ENCODE assay signal across 9 cellular contexts in the genomic region with DNA sequence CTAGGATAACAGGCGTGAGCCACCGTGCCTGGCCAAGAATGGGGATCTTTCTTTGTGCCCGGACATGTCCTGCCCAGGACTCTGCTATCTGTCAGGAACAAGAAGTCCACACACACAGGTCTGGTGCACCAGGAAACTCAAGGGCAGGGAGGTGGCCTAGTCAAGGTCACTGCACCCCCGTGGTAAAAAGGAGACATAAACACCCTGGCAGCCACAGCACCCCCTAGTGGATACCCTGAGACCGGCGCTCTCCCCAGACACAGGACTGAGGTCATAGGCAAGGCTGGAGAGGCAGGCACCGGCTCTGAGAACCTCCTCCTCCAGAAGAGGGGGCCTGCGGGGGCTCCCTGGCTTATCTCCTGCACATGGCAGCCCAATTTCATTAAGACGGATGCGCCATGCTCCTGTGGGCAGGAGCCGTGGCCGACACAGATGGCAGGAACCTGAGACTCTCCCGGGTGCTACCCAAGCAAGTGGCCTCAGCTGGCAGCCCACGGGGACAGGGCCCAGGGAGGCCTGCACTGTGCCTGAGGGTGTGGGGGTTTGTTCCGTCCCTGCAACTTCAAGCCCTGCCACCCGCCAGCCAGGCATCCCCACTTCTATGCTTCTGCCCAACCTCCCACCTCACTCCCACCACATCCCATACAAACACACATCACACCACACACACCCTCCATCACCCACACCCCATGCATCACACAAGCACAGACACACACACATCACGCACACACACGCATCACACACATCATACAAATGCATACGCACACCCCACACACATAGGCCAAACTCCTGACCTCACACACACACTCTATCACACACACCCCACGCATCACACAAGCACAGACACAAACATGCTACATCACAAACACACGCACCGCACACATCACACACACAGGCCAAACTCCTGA. TPM values are rescaled to one million over a fixed set of nuclear protein-coding genes. Genes with fewer than 3 reads are reported as not detected.
DNase-seq lines count a peak whose midpoint lies in the region; ATAC-seq, FAIRE-seq and TF ChIP-seq lines count a peak whose summit lies in the region.
"Had no signal": no experiment of that assay in that cellular context is flagged by ENCODE, and none has a peak within 500 bp of the region (broad histone marks: within the 10 kb centered on the region; RNA-seq: fewer than 3 reads in every experiment).

No MANE protein-coding gene starts in this region.

- no peak overlapping the region for H3K4me3 Mint-ChIP-seq in CD4-positive, alpha-beta memory T cell

- H3K4me1 Mint-ChIP-seq in CD4-positive, alpha-beta memory T cell, result peaks cover 8 to 13% (median 9%) of the 10 kb centered on the region in 4 donors

- peak overlapping the region in 2 of 7 donors; percentile 35 to 70 for H3K27ac Mint-ChIP-seq in CD4-positive, alpha-beta memory T cell

- intact Hi-C loops in CD4-positive, alpha-beta memory T cell (cut with micrococcal nuclease), result no loop called here

- POLR2A ChIA-PET in CD4-positive, alpha-beta memory T cell (lab: Charles Lee; ENCODE audit: partially characterized antibody), result interaction anchor here (1.4 kb wide), 1 partner anchor 146 kb away, joined by 3 read pairs; no protein-coding TSS in a partner anchor

- no peaks in the 10 kb centered on the region for H3K36me3 Mint-ChIP-seq in CD4-positive, alpha-beta memory T cell

- H3K4me3 ChIP-seq in CD4-positive, alpha-beta memory T cell (ENCODE audit: low read length in 2 of 2), result no peak overlapping the region
- no peak overlapping the region for H3K4me3 ChIP-seq in HL-60 (replicated peaks; ENCODE audit: insufficient read depth, low read length)
- H3K4me3 ChIP-seq in small intestine (ENCODE audit: low read depth in 1 of 2, low read length in 2 of 2), result no peak overlapping the region
- H3K4me3 ChIP-seq: skin epidermis had no signal

- no peaks in the 10 kb centered on the region for H3K4me1 ChIP-seq in CD4-positive, alpha-beta memory T cell (ENCODE audit: insufficient read depth, low read length)
- H3K4me1 ChIP-seq in small intestine (ENCODE audit: control insufficient read depth in 2 of 2, insufficient read depth in 1 of 2, low read depth in 1 of 2, low read length in 1 of 2), result no peaks in the 10 kb centered on the region

- H3K27me3 ChIP-seq in CD4-positive, alpha-beta memory T cell (ENCODE audit: insufficient read depth, low read length), result no peaks in the 10 kb centered on the region
- H3K27me3 ChIP-seq in HL-60 (ENCODE audit: insufficient read depth, poor library complexity, severe bottlenecking) (no peaks in the 10 kb centered on the region), small intestine (ENCODE audit: control insufficient read depth in 2 of 2, insufficient read depth in 2 of 2, low read length in 2 of 2) (no peaks in the 10 kb centered on the region)

- no peak overlapping the region for H3K27ac ChIP-seq in CD4-positive, alpha-beta memory T cell (ENCODE audit: low read depth, low read length)
- H3K27ac ChIP-seq in HL-60 (replicated peaks), result no peak overlapping the region
- H3K27ac ChIP-seq in small intestine (ENCODE audit: low read depth in 1 of 2, low read length in 1 of 2), result no peak overlapping the region
- H3K27ac ChIP-seq: skin epidermis had no signal

- FAIRE-seq in small intestine (lab: Jason Lieb, UNC), result no peak

- H3K27me3 Mint-ChIP-seq in CD4-positive, alpha-beta memory T cell, result no peaks in the 10 kb centered on the region

- H3K36me3 ChIP-seq in CD4-positive, alpha-beta memory T cell (ENCODE audit: insufficient read depth, low read length), result no peaks in the 10 kb centered on the region
- H3K36me3 ChIP-seq in small intestine (ENCODE audit: control insufficient read depth in 2 of 2, insufficient read depth in 2 of 2, low read length in 2 of 2), result no peaks in the 10 kb centered on the region

- WGBS in small intestine, 3 donors, result 70 to 77% (median 74%) methylated on average over 20 to 22 of the region's 22 CpGs

- peak; percentile 52 to 59 (median 56) for DNase-seq in CD4-positive, alpha-beta memory T cell
- DNase-seq in HL-60 (ENCODE audit: low read depth in 1 of 2, low spot score in 1 of 2) (peak; percentile 56 to 70), RPMI7951 (ENCODE audit: low read depth) (peak; percentile 10), germinal center (ENCODE audit: low spot score) (peak; percentile 79), small intestine (peak; percentile 55)
- DNase-seq in activated T-helper 1 cell treated with anti-CD3 and anti-CD28 coated beads, Interleukin-2, amount 50 U/mL, for 16 hours (ENCODE audit: low read depth in 1 of 2, low spot score in 1 of 2), result peak; percentile 24 to 30

- CTCF ChIA-PET in CD4-positive, alpha-beta memory T cell (lab: Charles Lee; ENCODE audit: partially characterized antibody), result interaction anchor here (0.8 to 7.7 kb wide), 4 partner anchors 27 to 309 kb away, joined by 3 to 114 read pairs (median 3); no protein-coding TSS in a partner anchor

- no peak for ATAC-seq in GM21619 (IDR thresholded peaks at IDR 0.05; ENCODE audit: unreplicated experiment)
- no peak for ATAC-seq in GM21737 (IDR thresholded peaks at IDR 0.05; ENCODE audit: unreplicated experiment)

- peak; percentile 91 for TF ChIP-seq CTCF in HL-60 (IDR thresholded peaks at IDR 0.05; ENCODE audit: insufficient read depth, low read length)

- no peaks in the 10 kb centered on the region for H3K9me3 ChIP-seq in CD4-positive, alpha-beta memory T cell (ENCODE audit: control insufficient read depth in 1 of 2, low read length in 2 of 2)
- H3K9me3 ChIP-seq in small intestine (ENCODE audit: control insufficient read depth, low read depth), result no peaks in the 10 kb centered on the region

- H3K9me3 Mint-ChIP-seq in CD4-positive, alpha-beta memory T cell, result no peaks in the 10 kb centered on the region

RNA-seq across cellular contexts. Expression of a gene that starts 19.6 kb away (rescaled TPM):
- 1 to 10 TPM; 8.1 to 8.7 TPM for total RNA-seq in CD4-positive, alpha-beta memory T cell
- polyA plus RNA-seq in CD4-positive, alpha-beta memory T cell, result 1 to 10 TPM; 5.0 to 6.5 TPM
- 36.7 and 43.3 TPM in 2 replicates for total RNA-seq in RPMI7951 (2014; rRNA removed; shearing (Covaris generic))
- polyA plus RNA-seq in small intestine, result 100 to 1,000 TPM in 1 of 3 donors, 10 to 100 TPM in 2; 13.1 to 137 (median 13.2) TPM

RNA-seq across cellular contexts. Expression of a gene that starts 39.7 kb away (rescaled TPM):
- total RNA-seq in CD4-positive, alpha-beta memory T cell, result 100 to 1,000 TPM in 1 of 2 experiments, 10 to 100 TPM in 1; 97.4 to 106 TPM
- polyA plus RNA-seq in CD4-positive, alpha-beta memory T cell, result 10 to 100 TPM; 37.1 to 98.8 TPM
- 306 and 321 TPM in 2 replicates for total RNA-seq in RPMI7951 (2014; rRNA removed; shearing (Covaris generic))
- polyA plus RNA-seq in small intestine, result 10 to 100 TPM; 38.6 to 73.9 (median 43.6) TPM

Comparison
In these comparisons a context has a peak if more than half of its experiments do, and no peak if none do; other contexts are left out.
1. DNase-seq: peak in every context shown above with its lines; median percentile 79 in germinal center; 63 in HL-60; 56 in CD4-positive, alpha-beta memory T cell; 55 in small intestine; 27 in activated T-helper 1 cell treated with anti-CD3 and anti-CD28 coated beads, Interleukin-2, amount 50 U/mL, for 16 hours; 10 in RPMI7951.